ENCODE assay signal across 8 cellular contexts in genomic region chrX:153333821-153334653, GRCh38. TPM values are rescaled to one million over a fixed set of nuclear protein-coding genes. Genes with fewer than 3 reads are reported as not detected.
A peak's percentile ranks its signal among the peaks of the same experiment; 100 is the strongest.
DNase-seq lines count a peak whose midpoint lies in the region; ATAC-seq and TF ChIP-seq lines count a peak whose summit lies in the region.

Gene ZNF275, plus strand, starts transcription at chrX:153334153. Its CDS starts 2,527 bp downstream, at chrX:153336680.

- no peaks in the 10 kb centered on the region for H3K9me2 ChIP-seq in GM23338 (ENCODE audit: insufficient read depth)

- no peaks in the 10 kb centered on the region for H3K9me3 ChIP-seq in SJSA1 (replicated peaks)
- no peaks in the 10 kb centered on the region for H3K9me3 ChIP-seq in neuronal stem cell (replicated peaks in 1 of 2; ENCODE audit: control insufficient read depth in 2 of 2, insufficient read depth in 1 of 2, low read depth in 1 of 2, low read length in 2 of 2)
- H3K9me3 ChIP-seq in stomach smooth muscle (ENCODE audit: control insufficient read depth in 2 of 2, low read length in 2 of 2), result peaks cover 0 to 3% of the 10 kb centered on the region in 2 donors

- H2BK15ac ChIP-seq in neuronal stem cell (ENCODE audit: low read length), result no peak within 1 kb of the TSS

- H2BK12ac ChIP-seq in neuronal stem cell (ENCODE audit: low read length), result no peak within 1 kb of the TSS

- H3K9me3 Mint-ChIP-seq in GM23338, result no peaks in the 10 kb centered on the region

- H4K91ac ChIP-seq in neuronal stem cell (ENCODE audit: low read depth, low read length, poor library complexity), result no peak within 1 kb of the TSS

- H4K8ac ChIP-seq in neuronal stem cell (ENCODE audit: low read depth, low read length), result no peak within 1 kb of the TSS

- peak; percentile 63 for DNase-seq in ELF-1 (ENCODE audit: low read depth, low spot score)
- peak; percentile 70 for DNase-seq in GM23338 (ENCODE audit: low spot score)
- DNase-seq in LHCN-M2 (ENCODE audit: low read depth), result peak; percentile 62
- DNase-seq in SJSA1 (ENCODE audit: low read depth in 1 of 2, low spot score in 2 of 2), result peak; percentile 49 to 73
- DNase-seq in activated gamma-delta T cell treated with Interleukin-2 at 50 U/mL for 16 hours, result peak; percentile 76
- DNase-seq in foreskin keratinocyte, result peak in 1 of 2 donors; percentile 8
- DNase-seq in neuronal stem cell (ENCODE audit: low spot score), result peak; percentile 64

- H3K27me3 Mint-ChIP-seq in GM23338 (ENCODE audit: insufficient read depth, low read depth, poor library complexity), result peaks cover 1% of the 10 kb centered on the region

- H2AFZ ChIP-seq in GM23338 (peak within 1 kb of the TSS; percentile 63; the same call in 1 of the 2 replicates), neuronal stem cell (ENCODE audit: low read length) (peak within 1 kb of the TSS; percentile 92)

- peak within 1 kb of the TSS; percentile 89 for H3K27ac Mint-ChIP-seq in GM23338

- no peak within 1 kb of the TSS for H2AK5ac ChIP-seq in neuronal stem cell (ENCODE audit: low read depth, low read length)

- peak within 1 kb of the TSS; percentile 94 for H3K4me3 Mint-ChIP-seq in GM23338

- H3K4me1 ChIP-seq in GM23338 (ENCODE audit: insufficient read depth) (peaks cover 12% of the 10 kb centered on the region; the same call in 1 of the 2 replicates), SJSA1 (replicated peaks) (peaks cover 7% of the 10 kb centered on the region), foreskin keratinocyte (no peaks in the 10 kb centered on the region), neuronal stem cell (ENCODE audit: control insufficient read depth in 2 of 2, insufficient read depth in 1 of 2, low read depth in 1 of 2, low read length in 2 of 2) (no peaks in the 10 kb centered on the region), stomach smooth muscle (ENCODE audit: control insufficient read depth, insufficient read depth, low read length) (peaks cover 11% of the 10 kb centered on the region)

- H3K4me3 ChIP-seq in GM23338 (peak within 1 kb of the TSS; percentile 72), SJSA1 (peak within 1 kb of the TSS; percentile 85), neuronal stem cell (ENCODE audit: low read length in 2 of 2) (peak within 1 kb of the TSS; percentile 86 to 98), stomach smooth muscle (ENCODE audit: low read length in 2 of 2) (peak within 1 kb of the TSS; percentile 65 to 74)

- H2BK120ac ChIP-seq in neuronal stem cell (ENCODE audit: low read depth, low read length), result no peak within 1 kb of the TSS

- H3K18ac ChIP-seq in neuronal stem cell (ENCODE audit: low read length), result peak within 1 kb of the TSS; percentile 92

- H4K20me1 ChIP-seq in GM23338 (replicated peaks; ENCODE audit: insufficient read depth), result no peaks in the 10 kb centered on the region

- no CpG with 5 or more reads among the region's 86 CpGs for WGBS in neuronal stem cell (ENCODE audit: extremely low coverage in 2 of 2, insufficient read length in 2 of 2, insufficient replicate concordance in 1 of 2), 2 donors

- H3K9ac ChIP-seq in neuronal stem cell (ENCODE audit: low read depth, low read length, poor library complexity), result peak within 1 kb of the TSS; percentile 90
- H3K9ac ChIP-seq in stomach smooth muscle (ENCODE audit: low read length in 2 of 2), result peak within 1 kb of the TSS; percentile 71 to 72

- peaks cover 6% of the 10 kb centered on the region; the same call in 1 of the 2 replicates for H3K79me2 ChIP-seq in GM23338 (replicated peaks; ENCODE audit: insufficient read depth)

- H3K36me3 Mint-ChIP-seq in GM23338 (ENCODE audit: low read depth), result peaks cover 16% of the 10 kb centered on the region; the same call in 2 of the 3 replicates

- TF ChIP-seq CTCF in GM23338 (conservative IDR thresholded peaks at IDR 0.05; ENCODE audit: low read depth in 2 of 2), result no peak
- no peak for TF ChIP-seq CTCF in foreskin keratinocyte (conservative IDR thresholded peaks at IDR 0.05)

- H3K14ac ChIP-seq in neuronal stem cell (ENCODE audit: low read length), result peak within 1 kb of the TSS; percentile 56

- no peak within 1 kb of the TSS for H3K27ac ChIP-seq in GM23338 (ENCODE audit: low read depth)
- peak within 1 kb of the TSS; percentile 56 for H3K27ac ChIP-seq in SJSA1
- peak within 1 kb of the TSS; percentile 66 for H3K27ac ChIP-seq in foreskin keratinocyte
- H3K27ac ChIP-seq in neuronal stem cell (replicated peaks; ENCODE audit: low read length), result no peak within 1 kb of the TSS
- no peak within 1 kb of the TSS for H3K27ac ChIP-seq in stomach smooth muscle (ENCODE audit: low read length)

- ATAC-seq in GM23338, result peak; percentile 87
- peak; percentile 94 for ATAC-seq in foreskin keratinocyte

- H3K4me2 ChIP-seq in GM23338 (peak within 1 kb of the TSS; percentile 76), neuronal stem cell (ENCODE audit: insufficient read depth, low read length, poor library complexity, severe bottlenecking) (peak within 1 kb of the TSS; percentile 54)

- H3K4me1 Mint-ChIP-seq in GM23338, result peaks cover 19% of the 10 kb centered on the region

- no peak within 1 kb of the TSS for H3K4ac ChIP-seq in neuronal stem cell (ENCODE audit: low read length)

- peak within 1 kb of the TSS; percentile 85 for H3K23ac ChIP-seq in neuronal stem cell (ENCODE audit: low read depth, low read length, poor library complexity)

- no peaks in the 10 kb centered on the region for H3K36me3 ChIP-seq in GM23338 (ENCODE audit: insufficient read depth)
- peaks cover 7% of the 10 kb centered on the region for H3K36me3 ChIP-seq in SJSA1
- peaks cover 0 to 30% of the 10 kb centered on the region in 2 donors for H3K36me3 ChIP-seq in neuronal stem cell (replicated peaks in 1 of 2; ENCODE audit: control insufficient read depth in 2 of 2, insufficient read depth in 2 of 2, low read length in 2 of 2)
- H3K36me3 ChIP-seq in stomach smooth muscle (ENCODE audit: control insufficient read depth in 2 of 2, insufficient read depth in 2 of 2, low read length in 2 of 2), result peaks cover 4 to 8% of the 10 kb centered on the region in 2 donors

- H3F3A ChIP-seq in GM23338 (replicated peaks; ENCODE audit: low read depth), result no peaks in the 10 kb centered on the region

- H3K27me3 ChIP-seq in GM23338 (ENCODE audit: insufficient read depth) (no peaks in the 10 kb centered on the region), SJSA1 (replicated peaks) (no peaks in the 10 kb centered on the region; the same call in 1 of the 2 replicates), foreskin keratinocyte (no peaks in the 10 kb centered on the region), neuronal stem cell (ENCODE audit: control insufficient read depth in 3 of 3, insufficient read depth in 3 of 3, low read depth in 1 of 3, low read length in 3 of 3) (peaks cover 0 to 21% (median 0%) of the 10 kb centered on the region in 3 experiments), stomach smooth muscle (ENCODE audit: control insufficient read depth in 1 of 2, insufficient read depth in 2 of 2, low read length in 2 of 2) (peaks cover 0 to 8% of the 10 kb centered on the region in 2 donors)

- H2BK5ac ChIP-seq in neuronal stem cell (ENCODE audit: low read length), result no peak within 1 kb of the TSS

- peaks cover 2% of the 10 kb centered on the region for H3K79me1 ChIP-seq in neuronal stem cell (ENCODE audit: low read depth, low read length)

TF ChIP-seq in GM23338, 12 proteins besides CTCF, POLR2A, EP300 and RAD21 (continues in another document):
- TF ChIP-seq NANOG (IDR thresholded peaks at IDR 0.05; ENCODE audit: borderline replicate concordance) (no peak), ZNF331 (CRISPR knock-in tag; IDR thresholded peaks at IDR 0.05; ENCODE audit: low read depth) (no peak), EZH2 (IDR thresholded peaks at IDR 0.05; ENCODE audit: low read depth, unreplicated experiment) (no peak), ZNF114 (CRISPR knock-in tag; IDR thresholded peaks at IDR 0.05) (no peak), REST (IDR thresholded peaks at IDR 0.05; ENCODE audit: unreplicated experiment) (no peak), CREB1 (CRISPR knock-in tag; IDR thresholded peaks at IDR 0.05; ENCODE audit: low read depth) (no peak)

RNA-seq across cellular contexts. Expression of gene ZNF275, which starts in this region (rescaled TPM):
- 12.3 and 13.0 TPM in 2 replicates for total RNA-seq in GM23338 (2014; rRNA removed; shearing (Covaris generic))
- polyA plus RNA-seq in GM23338 (2016; fragmentation: Nextera tagmentation; extraction: Ambion mirVana) (3.2 TPM in 2 replicates), foreskin keratinocyte (2.4 and 2.7 TPM in 2 replicates)
- total RNA-seq in LHCN-M2 (2014; rRNA removed) (6.6 and 9.0 TPM in 2 replicates), foreskin keratinocyte (6.7 and 7.2 TPM in 2 replicates)
- 4.3 TPM for polyA plus RNA-seq in LHCN-M2 (2012)
- total RNA-seq in SJSA1 (2014; rRNA removed; shearing (Covaris generic)), result 4.4 and 8.9 TPM in 2 replicates
- 6.8 TPM for polyA plus RNA-seq in neuronal stem cell (2013, experiment 1 of 2)
- 7.2 TPM for polyA plus RNA-seq in neuronal stem cell (2013, experiment 2 of 2)

Comparison
In these comparisons a context has a peak if more than half of its experiments do, and no peak if none do; other contexts are left out.
1. H3K27ac ChIP-seq: peak in SJSA1 (single experiment) and foreskin keratinocyte (single experiment); none in GM23338 (single experiment), neuronal stem cell (single experiment) and stomach smooth muscle (single experiment).
2. Peak in every context shown above with its lines, with median percentiles within 50 percentile points of each other: H3K4me3 ChIP-seq.